ENCODE assay signal across 1 cellular context in the genomic region with DNA sequence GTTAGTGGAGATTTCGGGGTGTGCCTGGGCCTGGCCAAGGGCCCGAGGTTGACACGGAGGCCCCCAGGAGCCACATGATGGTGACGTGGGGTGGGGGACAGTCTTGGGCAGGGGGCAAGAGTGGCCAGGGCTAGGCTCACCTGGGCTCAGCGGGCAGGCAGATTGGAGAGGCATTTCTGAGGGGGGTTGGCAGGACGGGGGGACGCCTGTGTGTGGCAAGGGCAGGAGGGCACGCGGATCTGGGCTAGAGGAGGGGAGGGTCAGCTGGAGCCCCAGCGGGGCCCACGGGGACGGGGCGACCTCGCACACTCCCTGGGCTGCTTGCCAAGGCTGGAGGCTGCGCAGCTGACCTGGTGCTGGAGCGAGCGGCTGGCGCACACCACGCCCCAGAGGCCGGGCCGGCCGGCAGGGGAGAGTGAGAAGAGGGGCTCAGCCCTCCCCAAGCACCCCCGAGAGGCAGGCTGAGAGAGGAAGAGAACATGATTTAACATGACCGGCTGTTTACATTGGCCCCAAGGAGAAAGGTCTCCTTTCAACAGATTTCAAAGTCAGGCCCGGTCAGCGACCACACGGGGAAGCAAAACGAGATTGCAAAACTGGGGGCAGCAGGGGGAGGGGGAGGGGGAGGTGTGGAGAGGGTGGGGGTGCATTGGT.
TF ChIP-seq lines count a peak whose summit lies in the region.

No MANE protein-coding gene starts in this region.

TF ChIP-seq in IMR-90, 13 proteins besides CTCF, POLR2A, EP300 and RAD21:
- TF ChIP-seq CHD1 (IDR thresholded peaks at IDR 0.05; ENCODE audit: low read depth, low read length) (no peak), RCOR1 (IDR thresholded peaks at IDR 0.05; ENCODE audit: insufficient replicate concordance, low read length) (no peak)
- TF ChIP-seq, protein P1, sequence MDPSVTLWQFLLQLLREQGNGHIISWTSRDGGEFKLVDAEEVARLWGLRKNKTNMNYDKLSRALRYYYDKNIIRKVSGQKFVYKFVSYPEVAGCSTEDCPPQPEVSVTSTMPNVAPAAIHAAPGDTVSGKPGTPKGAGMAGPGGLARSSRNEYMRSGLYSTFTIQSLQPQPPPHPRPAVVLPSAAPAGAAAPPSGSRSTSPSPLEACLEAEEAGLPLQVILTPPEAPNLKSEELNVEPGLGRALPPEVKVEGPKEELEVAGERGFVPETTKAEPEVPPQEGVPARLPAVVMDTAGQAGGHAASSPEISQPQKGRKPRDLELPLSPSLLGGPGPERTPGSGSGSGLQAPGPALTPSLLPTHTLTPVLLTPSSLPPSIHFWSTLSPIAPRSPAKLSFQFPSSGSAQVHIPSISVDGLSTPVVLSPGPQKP (IDR thresholded peaks at IDR 0.05; ENCODE audit: borderline replicate concordance, low read depth, low read length): no peak
